In genomic region chr22:44807915-44808690, GRCh38 we compare ENCODE assay signal across 13 cellular contexts. TPM values are rescaled to one million over a fixed set of nuclear protein-coding genes. Genes with fewer than 3 reads are reported as not detected.
A peak's percentile ranks its signal among the peaks of the same experiment; 100 is the strongest.
DNase-seq lines count a peak whose midpoint lies in the region; ATAC-seq, FAIRE-seq and TF ChIP-seq lines count a peak whose summit lies in the region.
"Had no signal": no experiment of that assay in that cellular context is flagged by ENCODE, and none has a peak within 500 bp of the region (broad histone marks: within the 10 kb centered on the region; RNA-seq: fewer than 3 reads in every experiment).

No MANE protein-coding gene starts in this region.

- H3K56ac ChIP-seq in IMR-90 (ENCODE audit: extremely low read depth, insufficient read depth, low read length), result no peak overlapping the region

- no peak for FAIRE-seq in K562 (lab: Jason Lieb, UNC)

- no peak overlapping the region for H3K4ac ChIP-seq in IMR-90 (ENCODE audit: low read depth, low read length)

- TF ChIP-seq RAD21 in IMR-90 (IDR thresholded peaks at IDR 0.05; ENCODE audit: low read length) (no peak), K562 (CRISPR knock-in tag; conservative IDR thresholded peaks at IDR 0.05 in 1 of 2, IDR thresholded peaks at IDR 0.05 in 1 of 2) (no peak)

- ATAC-seq in IMR-90 (ENCODE audit: low read depth), result no peak
- peak; percentile 80 for ATAC-seq in K562
- no peak for ATAC-seq in psoas muscle

- H3K4me1 ChIP-seq in IMR-90 (ENCODE audit: control insufficient read depth, insufficient read depth, low read length), result no peaks in the 10 kb centered on the region
- H3K4me1 ChIP-seq in K562 (replicated peaks in 1 of 2; ENCODE audit: control insufficient read depth in 2 of 2, insufficient read depth in 2 of 2, low read length in 2 of 2), result peaks cover 0 to 3% of the 10 kb centered on the region in 2 experiments; a peak in 1 of 5 replicates
- H3K4me1 ChIP-seq in osteoblast (ENCODE audit: insufficient read depth, low read length), result no peaks in the 10 kb centered on the region
- no peaks in the 10 kb centered on the region for H3K4me1 ChIP-seq in psoas muscle

- no peak overlapping the region for H2AK9ac ChIP-seq in IMR-90 (replicated peaks; ENCODE audit: low read depth, low read length, poor library complexity)

- H2AK5ac ChIP-seq in IMR-90 (ENCODE audit: low read depth, low read length), result no peak overlapping the region

- H3K23ac ChIP-seq in IMR-90 (ENCODE audit: low read depth, low read length), result no peak overlapping the region

- 93% methylated on average over 5 of the region's 21 CpGs; no CpG with 5 or more reads in 1 of the 2 experiments for WGBS in IMR-90 (ENCODE audit: extremely low coverage in 2 of 2, insufficient read length in 1 of 2), 2 experiments
- 9% methylated on average over 15 of the region's 21 CpGs for WGBS in K562 (ENCODE audit: insufficient coverage, low coverage, missing lambda C conversion rate)
- 52 to 60% (median 56%) methylated on average over 21 of the region's 21 CpGs for WGBS in psoas muscle, 3 donors

- no peak overlapping the region for H2BK20ac ChIP-seq in IMR-90 (ENCODE audit: low read depth, low read length)

- H2BK5ac ChIP-seq in IMR-90 (ENCODE audit: low read depth, low read length, poor library complexity, severe bottlenecking), result no peak overlapping the region

- no peak overlapping the region for H4K5ac ChIP-seq in IMR-90 (ENCODE audit: low read depth, low read length)

- no TSS peak for BruUV-seq in IMR-90 (replicated peaks; lab: Mats Ljungman, UMichigan)
- BruUV-seq in K562 (replicated peaks; lab: Mats Ljungman, UMichigan), result no TSS peak

- TF ChIP-seq POLR2A in IMR-90 (IDR thresholded peaks at IDR 0.05; ENCODE audit: low read depth, low read length) (no peak), K562 (conservative IDR thresholded peaks at IDR 0.05) (no peak)

- dilution Hi-C loops in IMR-90 (cut with HindIII; ENCODE audit: low sequenced_read_pairs, unreplicated experiment), result no loop called here

- H3K79me1 ChIP-seq in IMR-90 (ENCODE audit: low read depth in 1 of 2, low read length in 2 of 2), result no peaks in the 10 kb centered on the region

- TF ChIP-seq EP300 in K562 (IDR thresholded peaks at IDR 0.05; ENCODE audit: low read length), result no peak

- no peak overlapping the region for H3K18ac ChIP-seq in IMR-90 (ENCODE audit: low read depth, low read length)

- H3K4me2 ChIP-seq in IMR-90 (ENCODE audit: low read depth, low read length) (no peak overlapping the region), K562 (ENCODE audit: insufficient read depth, low read length) (peak overlapping the region; percentile 37; the same call in 1 of the 2 replicates), osteoblast (ENCODE audit: insufficient read depth, low read length) (no peak overlapping the region)

- peaks cover 3% of the 10 kb centered on the region for H3K9me3 ChIP-seq in IMR-90 (ENCODE audit: control insufficient read depth, insufficient read depth, low read length)
- no peaks in the 10 kb centered on the region for H3K9me3 ChIP-seq in K562 (replicated peaks; ENCODE audit: control insufficient read depth, insufficient read depth, low read depth, low read length)
- H3K9me3 ChIP-seq in osteoblast (ENCODE audit: low read depth, low read length), result no peaks in the 10 kb centered on the region
- H3K9me3 ChIP-seq in psoas muscle, result no peaks in the 10 kb centered on the region

- no peak overlapping the region for H3K14ac ChIP-seq in IMR-90 (replicated peaks; ENCODE audit: low read depth, low read length)

- no peaks in the 10 kb centered on the region for H3K9me1 ChIP-seq in IMR-90 (ENCODE audit: insufficient read depth, low read length)
- no peaks in the 10 kb centered on the region for H3K9me1 ChIP-seq in K562 (ENCODE audit: control insufficient read depth, insufficient read depth, low read length)

- H3K27me3 ChIP-seq in GM06990 (replicated peaks; ENCODE audit: control insufficient read depth, insufficient read depth, low read length), result no peaks in the 10 kb centered on the region; the same call in 1 of the 2 replicates
- H3K27me3 ChIP-seq in IMR-90 (ENCODE audit: control insufficient read depth, insufficient read depth, low read length), result peaks cover 24% of the 10 kb centered on the region
- H3K27me3 ChIP-seq in K562 (ENCODE audit: control insufficient read depth in 2 of 2, insufficient read depth in 2 of 2, low read length in 2 of 2), result peaks cover 3 to 29% of the 10 kb centered on the region in 2 experiments; a peak in 3 of 5 replicates
- H3K27me3 ChIP-seq in osteoblast (ENCODE audit: insufficient read depth, low read length), result peaks cover 9% of the 10 kb centered on the region
- H3K27me3 ChIP-seq in psoas muscle (ENCODE audit: insufficient read depth in 3 of 3, low read length in 2 of 3), result peaks cover 0 to 13% (median 0%) of the 10 kb centered on the region in 3 donors

- in situ Hi-C loops in IMR-90 (cut with MboI; ENCODE audit: low sequenced_read_pairs), result no loop called here
- in situ Hi-C loops in K562 (cut with MboI), result loop anchor here (25.0 kb wide), 1 partner anchor 429 kb away; the partner anchor contains the start of gene KIAA0930

- H4K91ac ChIP-seq in IMR-90 (ENCODE audit: insufficient read depth, low read depth, low read length), result no peak overlapping the region

- no peak for DNase-seq in GM06990 (ENCODE audit: extremely low read depth, insufficient read length)
- no peak for DNase-seq in IMR-90
- DNase-seq in K562 (ENCODE audit: extremely low read depth in 1 of 4, low spot score in 3 of 4), result peak; percentile 41 to 69 (median 54)
- DNase-seq in osteoblast (ENCODE audit: insufficient read length, low spot score, missing footprints), result peak; percentile 81
- no peak for DNase-seq in NCI-H345 treated with DMSO at 0.1 percent for 48 hours (lab: John Stamatoyannopoulos, UW; ENCODE audit: unreplicated experiment)
- DNase-seq in psoas muscle, result no peak
- DNase-seq in NCI-H2196 (lab: John Stamatoyannopoulos, UW; ENCODE audit: unreplicated experiment), result no peak
- DNase-seq: activated naive CD4-positive, alpha-beta T cell treated with Interleukin-2 at 50 U/mL for 16 hours; effector CD4-positive, alpha-beta T cell; GDM1 had no signal

- H4K20me1 ChIP-seq in IMR-90 (ENCODE audit: insufficient read depth, low read length) (no peaks in the 10 kb centered on the region), K562 (replicated peaks; ENCODE audit: control insufficient read depth, insufficient read depth, low read length) (no peaks in the 10 kb centered on the region), osteoblast (ENCODE audit: insufficient read depth, low read length) (no peaks in the 10 kb centered on the region)

- POLR2A ChIA-PET in IMR-90 (lab: Charles Lee; ENCODE audit: unreplicated experiment) (no interaction called here), K562 (lab: Yijun Ruan, JAX) (interaction anchor here (0.6 kb wide), 1 partner anchor 122 kb away, joined by 3 read pairs; no protein-coding TSS in a partner anchor)

- H3K27ac ChIP-seq in IMR-90 (ENCODE audit: insufficient read depth, low read length) (no peak overlapping the region), K562 (ENCODE audit: extremely low read depth, low read depth, low read length) (no peak overlapping the region), osteoblast (ENCODE audit: low read depth, low read length) (no peak overlapping the region), psoas muscle (no peak overlapping the region)
- H3K27ac ChIP-seq: HL-60, RWPE1, skin epidermis had no signal

- H2BK15ac ChIP-seq in IMR-90 (ENCODE audit: low read depth, low read length), result no peak overlapping the region

- no peak overlapping the region for H3K9ac ChIP-seq in IMR-90 (ENCODE audit: low read depth, low read length)
- no peak overlapping the region for H3K9ac ChIP-seq in K562 (ENCODE audit: insufficient read depth in 1 of 2, low read depth in 2 of 2, low read length in 2 of 2)

- intact Hi-C loops in IMR-90 (cut with micrococcal nuclease), result no loop called here
- intact Hi-C loops in K562 (cut with micrococcal nuclease), result no loop called here
- intact Hi-C loops in psoas muscle (cut with DNase I), result no loop called here

- TF ChIP-seq CTCF in GM06990 (IDR thresholded peaks at IDR 0.05; ENCODE audit: insufficient read depth, low read length, poor library complexity, severe bottlenecking) (peak; percentile 48), IMR-90 (conservative IDR thresholded peaks at IDR 0.05; ENCODE audit: low read depth, low read length) (peak; percentile 21; the same call in 1 of the 2 replicates), K562 (IDR thresholded peaks at IDR 0.05 in 2 of 3, conservative IDR thresholded peaks at IDR 0.05 in 1 of 3; ENCODE audit: insufficient read depth in 2 of 3, low read depth in 1 of 3, low read length in 3 of 3) (peak; percentile 32 to 47 (median 38); a peak in 5 of 6 replicates), osteoblast (IDR thresholded peaks at IDR 0.05; ENCODE audit: extremely low read depth, low read depth, low read length) (peak; percentile 24), psoas muscle (IDR thresholded peaks at IDR 0.05) (no peak)

- H3K36me3 ChIP-seq in GM06990 (ENCODE audit: control insufficient read depth, insufficient read depth, low read length), result no peaks in the 10 kb centered on the region
- no peaks in the 10 kb centered on the region for H3K36me3 ChIP-seq in IMR-90 (ENCODE audit: control insufficient read depth, insufficient read depth, low read length)
- H3K36me3 ChIP-seq in K562 (ENCODE audit: control insufficient read depth, insufficient read depth, low read length), result no peaks in the 10 kb centered on the region
- no peaks in the 10 kb centered on the region for H3K36me3 ChIP-seq in osteoblast (ENCODE audit: insufficient read depth, low read length)
- no peaks in the 10 kb centered on the region for H3K36me3 ChIP-seq in psoas muscle (ENCODE audit: insufficient read depth in 1 of 2, low read depth in 1 of 2)

- H3K4me3 ChIP-seq in GM06990 (replicated peaks; ENCODE audit: low read depth, low read length) (no peak overlapping the region), IMR-90 (ENCODE audit: insufficient read depth, low read depth, low read length) (no peak overlapping the region), K562 (no peak overlapping the region), osteoblast (ENCODE audit: insufficient read depth, low read length) (no peak overlapping the region), psoas muscle (no peak overlapping the region)
- H3K4me3 ChIP-seq: skin epidermis had no signal

- CTCF ChIA-PET in IMR-90 (lab: Yijun Ruan, JAX) (no interaction called here), K562 (lab: Yijun Ruan, JAX; ENCODE audit: low intra/inter-chr PET ratio) (no interaction called here)

- H3K79me2 ChIP-seq in K562 (ENCODE audit: control insufficient read depth, insufficient read depth, low read length) (no peaks in the 10 kb centered on the region), osteoblast (ENCODE audit: insufficient read depth, low read length) (no peaks in the 10 kb centered on the region)

- H4K8ac ChIP-seq in IMR-90 (ENCODE audit: low read depth in 2 of 2, low read length in 2 of 2), result no peak overlapping the region

- H2AFZ ChIP-seq in IMR-90 (replicated peaks; ENCODE audit: low read length, poor library complexity) (no peak overlapping the region), K562 (ENCODE audit: low read depth, low read length) (no peak overlapping the region), osteoblast (ENCODE audit: low read length) (no peak overlapping the region)

- H2BK120ac ChIP-seq in IMR-90 (ENCODE audit: low read depth, low read length), result no peak overlapping the region

RNA-seq across cellular contexts. Expression of gene ARHGAP8, which starts 55.7 kb away (rescaled TPM):
- total RNA-seq in IMR-90 (2012; rRNA removed), result 0.18 and 0.28 TPM in 2 replicates
- polyA plus RNA-seq in IMR-90 (2012; rRNA removed), result 0.06 and 0.21 TPM in 2 replicates
- polyA plus RNA-seq in IMR-90 (2012; cell fraction: cytosol; rRNA removed), result 0.11 and 0.17 TPM in 2 replicates
- 0.78 and 0.85 TPM in 2 replicates for polyA plus RNA-seq in IMR-90 (2012; cell fraction: nucleus; rRNA removed; ENCODE audit: low replicate concordance)
- 8.0 and 13.9 TPM in 2 replicates for total RNA-seq in K562 (2011; cell fraction: chromatin; rRNA removed; ENCODE audit: low replicate concordance)
- total RNA-seq in K562 (2011; cell fraction: nucleolus; rRNA removed), result 5.8 and 7.1 TPM in 2 replicates
- 7.0 and 9.0 TPM in 2 replicates for total RNA-seq in K562 (2011; cell fraction: nucleoplasm; rRNA removed)
- 0.36 and 0.78 TPM in 2 replicates for total RNA-seq in K562 (2014; rRNA removed)
- 0.26 and 0.62 TPM in 2 replicates for total RNA-seq in K562 (2014; rRNA removed; fragmentation: Illumina TruSeq; extraction: Trizol)
- 0.30 and 0.43 TPM in 2 replicates for total RNA-seq in K562 (2015; rRNA removed; fragmentation: Illumina TruSeq; extraction: Trizol)
- total RNA-seq in K562 (2021), result 1.5 and 2.2 TPM in 2 replicates
- 0.77 and 1.5 TPM in 2 replicates for polyA plus RNA-seq in K562 (2011; rRNA removed)
- polyA plus RNA-seq in K562 (2011; cell fraction: cytosol; rRNA removed), result 1.2 and 1.3 TPM in 2 replicates
- polyA plus RNA-seq in K562 (2011; cell fraction: nucleus; rRNA removed), result 2.4 and 3.8 TPM in 2 replicates
- polyA plus RNA-seq in K562 (2012), result 0.48 and 1.4 TPM in 2 replicates
- polyA plus RNA-seq in K562 (2014; fragmentation: Illumina TruSeq; extraction: Trizol), result 0.74 and 0.75 TPM in 2 replicates
- under 1 TPM; 0.15 to 0.18 TPM for polyA plus RNA-seq in K562 (2014; fragmentation: Nextera tagmentation; extraction: Ambion mirVana)
- polyA plus RNA-seq in K562 (2014; rRNA removed), result 1.1 and 1.5 TPM in 2 replicates
- 0.18 and 0.42 TPM in 2 replicates for polyA minus RNA-seq in K562 (2011; rRNA and poly(A)+ RNA removed)
- polyA minus RNA-seq in K562 (2011; cell fraction: cytosol; rRNA and poly(A)+ RNA removed), result not detected in 2 replicates
- 0.54 and 1.4 TPM in 2 replicates for polyA minus RNA-seq in K562 (2011; cell fraction: nucleus; rRNA and poly(A)+ RNA removed)
- total RNA-seq in osteoblast, result 0.29 and 0.36 TPM in 2 replicates
- under 1 TPM in 1 of 4 donors, not detected in 3; 0.14 TPM for total RNA-seq in psoas muscle
- polyA plus RNA-seq in psoas muscle, result not detected

Comparison
In these comparisons a context has a peak if more than half of its experiments do, and no peak if none do; other contexts are left out.
1. DNase-seq: peak in K562 (4 of 4) and osteoblast (single experiment); none in GM06990 (single experiment), IMR-90 (single experiment), NCI-H345 treated with DMSO at 0.1 percent for 48 hours (single experiment), psoas muscle (0 of 2) and NCI-H2196 (single experiment).